In genomic region chr7:112410087-112410486, GRCh38 we compare ENCODE assay signal across 17 cellular contexts. TPM values are rescaled to one million over a fixed set of nuclear protein-coding genes. Genes with fewer than 3 reads are reported as not detected.
DNase-seq lines count a peak whose midpoint lies in the region; ATAC-seq and TF ChIP-seq lines count a peak whose summit lies in the region.
"Had no signal": no experiment of that assay in that cellular context is flagged by ENCODE, and none has a peak within 500 bp of the region (broad histone marks: within the 10 kb centered on the region; RNA-seq: fewer than 3 reads in every experiment).

No MANE protein-coding gene starts in this region.

- TF ChIP-seq CTCF in RWPE2 (IDR thresholded peaks at IDR 0.05; ENCODE audit: poor library complexity, severe bottlenecking) (no peak), choroid plexus epithelial cell (conservative IDR thresholded peaks at IDR 0.05; ENCODE audit: low read depth, low read length) (no peak)

- H2BK120ac ChIP-seq in mesendoderm (ENCODE audit: low read depth, low read length) = no peak overlapping the region

- H3K27me3 ChIP-seq in RWPE2 (ENCODE audit: insufficient read depth, poor library complexity, severe bottlenecking) (no peaks in the 10 kb centered on the region), mesendoderm (ENCODE audit: insufficient read depth, low read length, poor library complexity) (no peaks in the 10 kb centered on the region), aorta (ENCODE audit: control insufficient read depth in 1 of 2, insufficient read depth in 2 of 2, low read length in 1 of 2) (no peaks in the 10 kb centered on the region)
- H3K27me3 ChIP-seq: MG63 had no signal

- no peak overlapping the region for H3K9ac ChIP-seq in mesendoderm (ENCODE audit: low read length)
- H3K9ac ChIP-seq: KMS-11 had no signal

- H2BK5ac ChIP-seq in mesendoderm (ENCODE audit: low read length) = no peak overlapping the region

- no peak overlapping the region for H2AK5ac ChIP-seq in mesendoderm (ENCODE audit: low read length)

- no CpG with 5 or more reads among the region's 1 CpG for WGBS in mesendoderm (ENCODE audit: extremely low coverage, insufficient coverage, low lambda C conversion rate)
- WGBS in aorta, 2 donors = 88 to 94% methylated on average over 1 of the region's 1 CpG

- H3K4ac ChIP-seq in mesendoderm (ENCODE audit: low read depth, low read length) = no peak overlapping the region

- no peaks in the 10 kb centered on the region for H3K4me1 ChIP-seq in RWPE2 (ENCODE audit: insufficient read depth, poor library complexity, severe bottlenecking)
- H3K4me1 ChIP-seq in mesendoderm (ENCODE audit: control insufficient read depth, low read depth, low read length) = peaks cover 7% of the 10 kb centered on the region
- H3K4me1 ChIP-seq in aorta (ENCODE audit: control insufficient read depth in 1 of 2, insufficient read depth in 2 of 2, low read length in 2 of 2) = no peaks in the 10 kb centered on the region

- H3K9me3 ChIP-seq in RWPE2 (ENCODE audit: severe bottlenecking) (no peaks in the 10 kb centered on the region), aorta (ENCODE audit: control insufficient read depth, low read length) (no peaks in the 10 kb centered on the region)
- H3K9me3 ChIP-seq: MG63 had no signal

- H4K8ac ChIP-seq in mesendoderm (ENCODE audit: low read depth, low read length) = no peak overlapping the region

- H3K79me1 ChIP-seq in mesendoderm (ENCODE audit: low read length) = no peaks in the 10 kb centered on the region

- no peak overlapping the region for H3K23ac ChIP-seq in mesendoderm (ENCODE audit: low read length)

- no peak overlapping the region for H3K27ac ChIP-seq in RWPE2 (ENCODE audit: poor library complexity, severe bottlenecking)
- no peak overlapping the region for H3K27ac ChIP-seq in mesendoderm (ENCODE audit: low read depth, low read length)
- H3K27ac ChIP-seq in aorta (ENCODE audit: low read depth in 1 of 2, low read length in 2 of 2) = no peak overlapping the region
- H3K27ac ChIP-seq: KMS-11 had no signal

- no peak overlapping the region for H3K18ac ChIP-seq in mesendoderm (ENCODE audit: low read length)

- no peaks in the 10 kb centered on the region for H3K36me3 ChIP-seq in RWPE2 (ENCODE audit: low read depth)
- H3K36me3 ChIP-seq in mesendoderm (ENCODE audit: control insufficient read depth, insufficient read depth, low read length) = no peaks in the 10 kb centered on the region
- H3K36me3 ChIP-seq in aorta (ENCODE audit: control insufficient read depth in 1 of 2, insufficient read depth in 2 of 2, low read length in 1 of 2) = no peaks in the 10 kb centered on the region
- H3K36me3 ChIP-seq: MG63 had no signal

- no peaks in the 10 kb centered on the region for H3K79me2 ChIP-seq in mesendoderm (ENCODE audit: control insufficient read depth, insufficient read depth, low read length)

- H4K5ac ChIP-seq in mesendoderm (ENCODE audit: low read length) = no peak overlapping the region

- no peak overlapping the region for H3K56ac ChIP-seq in mesendoderm (ENCODE audit: low read length)

- ATAC-seq in RWPE2 (ENCODE audit: low read depth) (peak; percentile 32; the same call in 1 of the 3 replicates), aorta (ENCODE audit: low FRiP score) (no peak)

- H3K4me3 ChIP-seq in RWPE2 (ENCODE audit: severe bottlenecking) (no peak overlapping the region), choroid plexus epithelial cell (ENCODE audit: low read depth, low read length) (no peak overlapping the region), mesendoderm (ENCODE audit: low read length) (no peak overlapping the region), aorta (ENCODE audit: low read length in 2 of 2) (no peak overlapping the region)
- H3K4me3 ChIP-seq: MG63 had no signal

- peak overlapping the region; percentile 89 for H2BK15ac ChIP-seq in mesendoderm (replicated peaks; ENCODE audit: low read depth)

- no peak overlapping the region for H3K4me2 ChIP-seq in mesendoderm (ENCODE audit: low read length)
- H3K4me2 ChIP-seq: KMS-11 had no signal

- intact Hi-C loops in aorta (cut with DNase I) = loop anchor here (10.0 kb wide), 4 partner anchors 85 to 665 kb away; no protein-coding TSS in a partner anchor

- peak; percentile 45 for DNase-seq in HCEC 1CT
- DNase-seq in RWPE2 (ENCODE audit: low spot score) = no peak
- DNase-seq in choroid plexus epithelial cell (ENCODE audit: low read depth) = peak; percentile 71
- DNase-seq in mesendoderm = no peak
- DNase-seq in GM19240 (ENCODE audit: insufficient read length, low spot score) = no peak
- no peak for DNase-seq in putamen (ENCODE audit: low spot score)
- no peak for DNase-seq in aorta
- DNase-seq in cerebellar nuclear complex (lab: John Stamatoyannopoulos, UW) = no peak
- DNase-seq: C1 segment of cervical spinal cord, GOT3, HFFc6, MG63, NCI-H1092 treated with DMSO at 0.1 percent for 48 hours, NCI-H2081 treated with DMSO at 0.1 percent for 48 hours, NCI-H510A treated with DMSO at 0.1 percent for 48 hours, SHP77 treated with DMSO at 0.1 percent for 48 hours had no signal

RNA-seq across cellular contexts. Expression of gene IFRD1, which starts 40.2 kb away (rescaled TPM):
- polyA plus RNA-seq in mesendoderm (2013, experiment 1 of 2) = 55.0 TPM
- 57.9 TPM for polyA plus RNA-seq in mesendoderm (2013, experiment 2 of 2)
- total RNA-seq in aorta = 100 to 1,000 TPM in 1 of 2 donors, 10 to 100 TPM in 1; 67.0 to 138 TPM
- 10 to 100 TPM; 37.6 to 71.4 TPM for polyA plus RNA-seq in aorta

Comparison
In these comparisons a context has a peak if more than half of its experiments do, and no peak if none do; other contexts are left out.
1. DNase-seq: peak in HCEC 1CT (single experiment) and choroid plexus epithelial cell (single experiment); none in RWPE2 (single experiment), mesendoderm (single experiment), GM19240 (single experiment), putamen (single experiment), aorta (0 of 2) and cerebellar nuclear complex (0 of 2).